Comparison of ENCODE assay signal across 23 cellular contexts in genomic region chr2:29977284-29977683, GRCh38.
"Had no signal": no experiment of that assay in that cellular context is flagged by ENCODE, and none has a peak within 500 bp of the region (broad histone marks: within the 10 kb centered on the region; RNA-seq: fewer than 3 reads in every experiment).

No MANE protein-coding gene starts in this region.

- ATAC-seq: Panc1, PC-3 had no signal

- H3K4me1 ChIP-seq: SJCRH30 had no signal

- H3K9me3 ChIP-seq: SJCRH30 had no signal

- H3K9ac ChIP-seq: KMS-11 had no signal

- H3K4me2 ChIP-seq: KMS-11 had no signal

- H3K27ac ChIP-seq: HL-60, KMS-11, RWPE1, SJCRH30, SK-N-MC had no signal

- H3K27me3 ChIP-seq: SJCRH30 had no signal

- FAIRE-seq: HTR-8/SVneo had no signal

- H3K36me3 ChIP-seq: SJCRH30 had no signal

- H3K4me3 ChIP-seq: SJCRH30, SK-N-MC had no signal

- DNase-seq: Kasumi-1, MM.1S, NCI-H1092 treated with DMSO at 0.1 percent for 48 hours, NCI-H1436, NCI-H187, NCI-H2029, NCI-H2081 treated with DMSO at 0.1 percent for 48 hours, NCI-H2171, NCI-H226, NCI-H446, NCI-H510A, NCI-H524 treated with DMSO at 0.1 percent for 48 hours, NCI-H69, NCI-H774, PC-3, SHP77, SJCRH30 had no signal
